In the genomic region with DNA sequence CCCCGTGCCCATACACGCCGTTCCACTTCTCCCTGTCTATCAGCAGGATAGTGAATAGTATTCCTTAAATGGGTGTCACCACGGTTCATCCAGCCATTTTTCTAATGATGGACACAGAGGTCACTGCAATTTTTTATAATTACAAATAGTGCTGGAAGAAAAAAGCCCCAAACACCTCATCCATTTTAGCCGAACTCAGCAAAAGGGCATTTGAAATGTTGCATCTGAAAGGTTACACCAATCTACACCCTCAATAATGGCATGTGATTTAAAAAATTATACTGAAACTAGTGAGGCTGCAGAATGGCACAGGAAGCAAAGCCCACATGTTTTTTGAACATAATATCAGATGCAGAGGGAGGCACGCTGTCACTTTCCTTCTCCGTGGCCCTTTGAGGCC, we compare ENCODE assay signal across 27 cellular contexts. TPM values are rescaled to one million over a fixed set of nuclear protein-coding genes. Genes with fewer than 3 reads are reported as not detected.
"Had no signal": no experiment of that assay in that cellular context is flagged by ENCODE, and none has a peak within 500 bp of the region (broad histone marks: within the 10 kb centered on the region; RNA-seq: fewer than 3 reads in every experiment).

No MANE protein-coding gene starts in this region.

- H3K4me1 Mint-ChIP-seq: activated CD4-positive, alpha-beta T cell treated with anti-CD3 and anti-CD28 coated beads, Interleukin-2, amount 10 ng/mL, durations not matched to agents 7 days and 5 days; T-cell had no signal

- H3K36me3 ChIP-seq: MG63 had no signal

- H3K27ac ChIP-seq: SK-N-MC, VCaP had no signal

- H3K9me3 Mint-ChIP-seq: activated CD4-positive, alpha-beta memory T cell treated with anti-CD3 and anti-CD28 coated beads for 36 hours; activated CD4-positive, alpha-beta T cell treated with anti-CD3 and anti-CD28 coated beads, Interleukin-2, amount 10 ng/mL, durations not matched to agents 7 days and 5 days; activated T-cell treated with anti-CD3 and anti-CD28 coated beads, Interleukin-2, amount 50 U/mL, for 4 hours; T-cell had no signal

- H3K27me3 ChIP-seq: MG63 had no signal

- H3K9me3 ChIP-seq: MG63 had no signal

- H3K4me3 ChIP-seq: MG63, SK-N-MC had no signal

- H3K4me3 Mint-ChIP-seq: activated CD4-positive, alpha-beta memory T cell treated with anti-CD3 and anti-CD28 coated beads for 36 hours; activated CD4-positive, alpha-beta T cell treated with anti-CD3 and anti-CD28 coated beads, Interleukin-2, amount 10 ng/mL, durations not matched to agents 7 days and 5 days; activated naive CD8-positive, alpha-beta T cell; activated T-cell treated with anti-CD3 and anti-CD28 coated beads, Interleukin-2, amount 50 U/mL, for 4 hours; T-cell had no signal

- ATAC-seq: activated T-cell treated with anti-CD3 and anti-CD28 coated beads, Interleukin-2, amount 50 U/mL, for 4 hours; Panc1; Right ventricle myocardium inferior; T-cell had no signal

- DNase-seq: activated CD4-positive, alpha-beta memory T cell treated with anti-CD3 and anti-CD28 coated beads for 36 hours; activated CD4-positive, alpha-beta T cell treated with anti-CD3 and anti-CD28 coated beads, Interleukin-2, amount 10 ng/mL, durations not matched to agents 7 days and 5 days; activated CD4-positive, CD25-positive, alpha-beta regulatory T cell; activated CD8-positive, alpha-beta memory T cell treated with anti-CD3 and anti-CD28 coated beads for 24 hours; activated effector memory CD4-positive, alpha-beta T cell treated with anti-CD3 and anti-CD28 coated beads, Interleukin-2, amount 50 U/mL, for 16 hours; activated naive CD4-positive, alpha-beta T cell treated with Interleukin-2 at 50 U/mL for 16 hours; activated T-cell treated with anti-CD3 and anti-CD28 coated beads, Interleukin-2, amount 50 U/mL, for 4 hours; central memory CD4-positive, alpha-beta T cell; MG63; MV-4-11; NCI-H1105; NCI-H1436; NCI-H2029 treated with DMSO at 0.1 percent for 48 hours; NCI-H446 treated with DMSO at 0.1 percent for 48 hours; NCI-H774; NK-92 treated with Interleukin-12 subunit alpha and Interleukin-12 subunit beta, amount 100 ng/mL, for 24 hours; OCI-M1; RPMI8226; T-cell; T-helper 2 cell; T1000 had no signal

- H3K27me3 Mint-ChIP-seq: activated CD4-positive, alpha-beta T cell treated with anti-CD3 and anti-CD28 coated beads, Interleukin-2, amount 10 ng/mL, durations not matched to agents 7 days and 5 days had no signal

- FAIRE-seq: bronchial epithelial cell had no signal

- H3K36me3 Mint-ChIP-seq: activated CD4-positive, alpha-beta memory T cell treated with anti-CD3 and anti-CD28 coated beads for 36 hours; activated naive CD8-positive, alpha-beta T cell; T-cell had no signal

- H3K27ac Mint-ChIP-seq: activated CD4-positive, alpha-beta memory T cell treated with anti-CD3 and anti-CD28 coated beads for 36 hours; activated CD4-positive, alpha-beta T cell treated with anti-CD3 and anti-CD28 coated beads, Interleukin-2, amount 10 ng/mL, durations not matched to agents 7 days and 5 days; activated naive CD8-positive, alpha-beta T cell; T-cell had no signal

RNA-seq across cellular contexts. Expression of a gene that starts 39.1 kb away (rescaled TPM):
- total RNA-seq: activated CD4-positive, alpha-beta memory T cell treated with anti-CD3 and anti-CD28 coated beads for 36 hours; activated CD4-positive, alpha-beta T cell treated with anti-CD3 and anti-CD28 coated beads, Interleukin-2, amount 10 ng/mL, durations not matched to agents 7 days and 5 days had no signal
